ENCODE assay signal across 8 cellular contexts in genomic region chr13:20566424-20566916, GRCh38. TPM values are rescaled to one million over a fixed set of nuclear protein-coding genes. Genes with fewer than 3 reads are reported as not detected.
DNase-seq lines count a peak whose midpoint lies in the region; ATAC-seq and TF ChIP-seq lines count a peak whose summit lies in the region.

No MANE protein-coding gene starts in this region.

- peaks cover 0 to 5% (median 0%) of the 10 kb centered on the region in 6 donors for H3K9me3 Mint-ChIP-seq in immature natural killer cell

- DNase-seq in GM12865 (ENCODE audit: low read depth) (no peak), NCI-H748 treated with DMSO at 0.1 percent for 48 hours (lab: John Stamatoyannopoulos, UW) (peak; percentile 96), astrocyte of the spinal cord (ENCODE audit: low read depth, low spot score) (no peak), immature natural killer cell (no peak)
- peak; percentile 4 for DNase-seq in stimulated activated CD8-positive, alpha-beta memory T cell treated with anti-CD3 and anti-CD28 coated beads, Interleukin-12 subunit alpha, Interleukin-12 subunit beta, amount 100 ng/mL, for 4 hours (ENCODE audit: low read depth)

- no peak for TF ChIP-seq CTCF in GM12865 (IDR thresholded peaks at IDR 0.05; ENCODE audit: insufficient read depth, low read depth, low read length, missing control alignments)
- TF ChIP-seq CTCF in astrocyte of the spinal cord (IDR thresholded peaks at IDR 0.05; ENCODE audit: low read depth, low read length): no peak

- H2AFZ ChIP-seq in ACC112 (ENCODE audit: low read length, unreplicated experiment): peak overlapping the region; percentile 67

- peak overlapping the region; percentile 88 for H3K4me3 ChIP-seq in ACC112 (ENCODE audit: low read depth, low read length)
- H3K4me3 ChIP-seq in GM12865 (ENCODE audit: low read depth, low read length): peak overlapping the region; percentile 75
- peak overlapping the region; percentile 71 for H3K4me3 ChIP-seq in astrocyte of the spinal cord (ENCODE audit: low read depth, low read length)

- no peaks in the 10 kb centered on the region for H3K27me3 ChIP-seq in ACC112 (ENCODE audit: insufficient read depth, low read length)

- peaks cover 6% of the 10 kb centered on the region for H3K4me1 ChIP-seq in ACC112 (ENCODE audit: control insufficient read depth, insufficient read depth, low read length, unreplicated experiment)

- H3K27ac Mint-ChIP-seq in immature natural killer cell: peak overlapping the region; percentile 80 to 96 (median 88)

- peaks cover 4 to 7% (median 6%) of the 10 kb centered on the region in 3 donors for H3K27me3 Mint-ChIP-seq in immature natural killer cell (ENCODE audit: low read depth in 3 of 3)

- H3K27ac ChIP-seq in ACC112 (ENCODE audit: low read depth, low read length): peak overlapping the region; percentile 95

- peaks cover 14 to 19% of the 10 kb centered on the region in 2 donors for H3K4me1 Mint-ChIP-seq in immature natural killer cell

- H3K79me2 ChIP-seq in ACC112 (ENCODE audit: control insufficient read depth, insufficient read depth, low read length, unreplicated experiment): no peaks in the 10 kb centered on the region

- no peaks in the 10 kb centered on the region for H3K36me3 ChIP-seq in ACC112 (ENCODE audit: insufficient read depth, low read length)

- in situ Hi-C loops in astrocyte of the spinal cord (cut with HindIII; ENCODE audit: low sequenced_read_pairs): no loop called here

- H3K36me3 Mint-ChIP-seq in immature natural killer cell: no peaks in the 10 kb centered on the region

- H3K4me3 Mint-ChIP-seq in immature natural killer cell: peak overlapping the region; percentile 91 to 94 (median 93)

- ATAC-seq in HG03039 (IDR thresholded peaks at IDR 0.05; ENCODE audit: unreplicated experiment) (peak; percentile 15), HG03521 (IDR thresholded peaks at IDR 0.05; ENCODE audit: unreplicated experiment) (no peak)

RNA-seq across cellular contexts. Expression of gene IFT88, which starts 0.5 kb away (rescaled TPM):
- polyA plus RNA-seq in immature natural killer cell: 1 to 10 TPM; 5.6 to 6.9 (median 6.2) TPM

RNA-seq across cellular contexts. Expression of gene CRYL1, which starts 40.8 kb away (rescaled TPM):
- polyA plus RNA-seq in immature natural killer cell: 10 to 100 TPM; 26.2 to 54.2 (median 30.1) TPM

Comparison
In these comparisons a context has a peak if more than half of its experiments do, and no peak if none do; other contexts are left out.
1. DNase-seq: peak in NCI-H748 treated with DMSO at 0.1 percent for 48 hours (single experiment) and stimulated activated CD8-positive, alpha-beta memory T cell treated with anti-CD3 and anti-CD28 coated beads, Interleukin-12 subunit alpha, Interleukin-12 subunit beta, amount 100 ng/mL, for 4 hours (single experiment); none in GM12865 (single experiment), astrocyte of the spinal cord (single experiment) and immature natural killer cell (0 of 3).
2. Peak in every context shown above with its lines, with median percentiles within 50 percentile points of each other: H3K4me3 ChIP-seq.